ENCODE assay signal across 1 cellular context in the genomic region with DNA sequence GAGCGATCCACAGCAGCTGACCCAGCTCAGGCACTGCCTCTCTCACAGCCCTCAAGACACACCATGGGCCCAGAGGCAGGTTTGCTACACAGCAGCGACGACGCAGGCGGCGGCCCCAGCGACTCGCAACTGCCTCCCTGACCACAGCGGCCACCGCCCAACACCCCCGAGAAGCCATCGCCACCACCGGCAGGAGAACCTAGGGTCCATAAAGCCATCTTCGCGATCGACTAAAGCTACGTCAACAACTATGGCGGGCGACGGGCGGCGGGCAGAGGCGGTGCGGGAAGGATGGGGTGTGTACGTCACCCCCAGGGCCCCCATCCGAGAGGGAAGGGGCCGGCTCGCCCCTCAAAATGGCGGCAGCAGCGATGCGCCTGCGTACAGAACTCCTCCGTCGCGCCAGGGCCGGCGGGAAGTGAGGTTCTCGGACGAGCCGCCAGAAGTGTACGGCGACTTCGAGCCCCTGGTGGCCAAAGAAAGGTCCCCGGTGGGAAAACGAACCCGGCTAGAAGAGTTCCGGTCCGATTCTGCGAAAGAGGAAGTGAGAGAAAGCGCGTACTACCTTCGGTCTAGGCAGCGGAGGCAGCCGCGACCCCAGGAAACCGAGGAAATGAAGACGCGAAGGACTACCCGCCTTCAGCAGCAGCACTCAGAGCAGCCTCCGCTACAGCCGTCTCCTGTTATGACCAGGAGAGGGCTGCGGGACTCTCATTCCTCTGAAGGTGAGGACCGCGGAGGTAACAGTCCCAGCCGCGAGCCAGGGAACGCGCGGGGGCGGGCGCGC.
TF ChIP-seq lines count a peak whose summit lies in the region.

A gene with protein sequence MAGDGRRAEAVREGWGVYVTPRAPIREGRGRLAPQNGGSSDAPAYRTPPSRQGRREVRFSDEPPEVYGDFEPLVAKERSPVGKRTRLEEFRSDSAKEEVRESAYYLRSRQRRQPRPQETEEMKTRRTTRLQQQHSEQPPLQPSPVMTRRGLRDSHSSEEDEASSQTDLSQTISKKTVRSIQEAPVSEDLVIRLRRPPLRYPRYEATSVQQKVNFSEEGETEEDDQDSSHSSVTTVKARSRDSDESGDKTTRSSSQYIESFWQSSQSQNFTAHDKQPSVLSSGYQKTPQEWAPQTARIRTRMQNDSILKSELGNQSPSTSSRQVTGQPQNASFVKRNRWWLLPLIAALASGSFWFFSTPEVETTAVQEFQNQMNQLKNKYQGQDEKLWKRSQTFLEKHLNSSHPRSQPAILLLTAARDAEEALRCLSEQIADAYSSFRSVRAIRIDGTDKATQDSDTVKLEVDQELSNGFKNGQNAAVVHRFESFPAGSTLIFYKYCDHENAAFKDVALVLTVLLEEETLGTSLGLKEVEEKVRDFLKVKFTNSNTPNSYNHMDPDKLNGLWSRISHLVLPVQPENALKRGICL (plus strand): TSS at position 33 of the 787 bp plus-strand sequence. CDS start 218 bp downstream, at position 251.

TF ChIP-seq in HepG2, 621 proteins besides CTCF, POLR2A, EP300 and RAD21 (continued from another document and continues in another):
- TF ChIP-seq, protein P1, sequence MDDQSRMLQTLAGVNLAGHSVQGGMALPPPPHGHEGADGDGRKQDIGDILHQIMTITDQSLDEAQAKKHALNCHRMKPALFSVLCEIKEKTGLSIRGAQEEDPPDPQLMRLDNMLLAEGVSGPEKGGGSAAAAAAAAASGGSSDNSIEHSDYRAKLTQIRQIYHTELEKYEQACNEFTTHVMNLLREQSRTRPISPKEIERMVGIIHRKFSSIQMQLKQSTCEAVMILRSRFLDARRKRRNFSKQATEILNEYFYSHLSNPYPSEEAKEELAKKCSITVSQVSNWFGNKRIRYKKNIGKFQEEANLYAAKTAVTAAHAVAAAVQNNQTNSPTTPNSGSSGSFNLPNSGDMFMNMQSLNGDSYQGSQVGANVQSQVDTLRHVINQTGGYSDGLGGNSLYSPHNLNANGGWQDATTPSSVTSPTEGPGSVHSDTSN (CRISPR knock-in tag; IDR thresholded peaks at IDR 0.05; ENCODE audit: borderline replicate concordance) = no peak; the same call in 1 of the 2 replicates
- TF ChIP-seq RBM22 (optimal IDR thresholded peaks at IDR 0.05; ENCODE audit: low read length) (no peak), ATF7 (IDR thresholded peaks at IDR 0.05) (peak; percentile 52), ATF7 (CRISPR knock-in tag; IDR thresholded peaks at IDR 0.05) (peak; percentile 75), ZNF329 (CRISPR knock-in tag; IDR thresholded peaks at IDR 0.05; ENCODE audit: low read depth) (peak; percentile 12; the same call in 1 of the 2 replicates), ZNF138 (CRISPR knock-in tag; IDR thresholded peaks at IDR 0.05; ENCODE audit: low read depth) (peak; percentile 24), ZMAT3 (CRISPR knock-in tag; conservative IDR thresholded peaks at IDR 0.05) (peak; percentile 92), MXI1 (IDR thresholded peaks at IDR 0.05; ENCODE audit: borderline replicate concordance, low read depth, low read length) (peak; percentile 64; the same call in 1 of the 3 replicates), ZFP37 (CRISPR knock-in tag; IDR thresholded peaks at IDR 0.05; ENCODE audit: borderline replicate concordance) (0 out of 2 replicates have a peak, but pooled peaks have one; percentile 46), ZIK1 (CRISPR knock-in tag; IDR thresholded peaks at IDR 0.05; ENCODE audit: borderline replicate concordance, low read depth) (no peak; the same call in 1 of the 2 replicates), ZNF788 (CRISPR knock-in tag; IDR thresholded peaks at IDR 0.05; ENCODE audit: borderline replicate concordance) (peak; percentile 94), ZNF776 (CRISPR knock-in tag; IDR thresholded peaks at IDR 0.05) (peak; percentile 30; the same call in 1 of the 2 replicates), ZMYM2 (CRISPR knock-in tag; IDR thresholded peaks at IDR 0.05) (peak; percentile 26; the same call in 1 of the 2 replicates), ZBTB7B (CRISPR knock-in tag; IDR thresholded peaks at IDR 0.05) (peak; percentile 94), FOXM1 (CRISPR knock-in tag; IDR thresholded peaks at IDR 0.05) (no peak), MBD4 (IDR thresholded peaks at IDR 0.05; ENCODE audit: borderline replicate concordance, low read length) (no peak), JDP2 (CRISPR knock-in tag; IDR thresholded peaks at IDR 0.05; ENCODE audit: borderline replicate concordance) (no peak; the same call in 1 of the 2 replicates), ATRX (CRISPR knock-in tag; IDR thresholded peaks at IDR 0.05; ENCODE audit: borderline replicate concordance) (no peak), HOXD1 (CRISPR knock-in tag; IDR thresholded peaks at IDR 0.05) (peak; percentile 81; the same call in 1 of the 2 replicates), RFX1 (IDR thresholded peaks at IDR 0.05) (no peak), ZNF563 (CRISPR knock-in tag; IDR thresholded peaks at IDR 0.05) (no peak; the same call in 1 of the 2 replicates), ZNF746 (CRISPR knock-in tag; IDR thresholded peaks at IDR 0.05) (0 out of 2 replicates have a peak, but pooled peaks have one; percentile 50), REL (CRISPR knock-in tag; conservative IDR thresholded peaks at IDR 0.05) (peak; percentile 77), ELF1 (CRISPR knock-in tag; IDR thresholded peaks at IDR 0.05) (peak; percentile 96), ZNF577 (CRISPR knock-in tag; IDR thresholded peaks at IDR 0.05; ENCODE audit: borderline replicate concordance, low read depth) (no peak), SP5 (CRISPR knock-in tag; IDR thresholded peaks at IDR 0.05; ENCODE audit: borderline replicate concordance, low read depth) (peak; percentile 29; the same call in 1 of the 2 replicates), SRF (IDR thresholded peaks at IDR 0.05; ENCODE audit: low read depth, low read length) (peak; percentile 72; the same call in 1 of the 2 replicates), PHF20 (CRISPR knock-in tag; IDR thresholded peaks at IDR 0.05) (peak; percentile 93), ZNF850 (CRISPR knock-in tag; conservative IDR thresholded peaks at IDR 0.05) (peak; percentile 77; the same call in 1 of the 2 replicates)
- TF ChIP-seq, protein P2, sequence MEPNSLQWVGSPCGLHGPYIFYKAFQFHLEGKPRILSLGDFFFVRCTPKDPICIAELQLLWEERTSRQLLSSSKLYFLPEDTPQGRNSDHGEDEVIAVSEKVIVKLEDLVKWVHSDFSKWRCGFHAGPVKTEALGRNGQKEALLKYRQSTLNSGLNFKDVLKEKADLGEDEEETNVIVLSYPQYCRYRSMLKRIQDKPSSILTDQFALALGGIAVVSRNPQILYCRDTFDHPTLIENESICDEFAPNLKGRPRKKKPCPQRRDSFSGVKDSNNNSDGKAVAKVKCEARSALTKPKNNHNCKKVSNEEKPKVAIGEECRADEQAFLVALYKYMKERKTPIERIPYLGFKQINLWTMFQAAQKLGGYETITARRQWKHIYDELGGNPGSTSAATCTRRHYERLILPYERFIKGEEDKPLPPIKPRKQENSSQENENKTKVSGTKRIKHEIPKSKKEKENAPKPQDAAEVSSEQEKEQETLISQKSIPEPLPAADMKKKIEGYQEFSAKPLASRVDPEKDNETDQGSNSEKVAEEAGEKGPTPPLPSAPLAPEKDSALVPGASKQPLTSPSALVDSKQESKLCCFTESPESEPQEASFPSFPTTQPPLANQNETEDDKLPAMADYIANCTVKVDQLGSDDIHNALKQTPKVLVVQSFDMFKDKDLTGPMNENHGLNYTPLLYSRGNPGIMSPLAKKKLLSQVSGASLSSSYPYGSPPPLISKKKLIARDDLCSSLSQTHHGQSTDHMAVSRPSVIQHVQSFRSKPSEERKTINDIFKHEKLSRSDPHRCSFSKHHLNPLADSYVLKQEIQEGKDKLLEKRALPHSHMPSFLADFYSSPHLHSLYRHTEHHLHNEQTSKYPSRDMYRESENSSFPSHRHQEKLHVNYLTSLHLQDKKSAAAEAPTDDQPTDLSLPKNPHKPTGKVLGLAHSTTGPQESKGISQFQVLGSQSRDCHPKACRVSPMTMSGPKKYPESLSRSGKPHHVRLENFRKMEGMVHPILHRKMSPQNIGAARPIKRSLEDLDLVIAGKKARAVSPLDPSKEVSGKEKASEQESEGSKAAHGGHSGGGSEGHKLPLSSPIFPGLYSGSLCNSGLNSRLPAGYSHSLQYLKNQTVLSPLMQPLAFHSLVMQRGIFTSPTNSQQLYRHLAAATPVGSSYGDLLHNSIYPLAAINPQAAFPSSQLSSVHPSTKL (CRISPR knock-in tag; IDR thresholded peaks at IDR 0.05) = peak; percentile 62
- TF ChIP-seq, protein P3, sequence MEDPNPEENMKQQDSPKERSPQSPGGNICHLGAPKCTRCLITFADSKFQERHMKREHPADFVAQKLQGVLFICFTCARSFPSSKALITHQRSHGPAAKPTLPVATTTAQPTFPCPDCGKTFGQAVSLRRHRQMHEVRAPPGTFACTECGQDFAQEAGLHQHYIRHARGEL (CRISPR knock-in tag; IDR thresholded peaks at IDR 0.05) = no peak
- TF ChIP-seq, protein P4, sequence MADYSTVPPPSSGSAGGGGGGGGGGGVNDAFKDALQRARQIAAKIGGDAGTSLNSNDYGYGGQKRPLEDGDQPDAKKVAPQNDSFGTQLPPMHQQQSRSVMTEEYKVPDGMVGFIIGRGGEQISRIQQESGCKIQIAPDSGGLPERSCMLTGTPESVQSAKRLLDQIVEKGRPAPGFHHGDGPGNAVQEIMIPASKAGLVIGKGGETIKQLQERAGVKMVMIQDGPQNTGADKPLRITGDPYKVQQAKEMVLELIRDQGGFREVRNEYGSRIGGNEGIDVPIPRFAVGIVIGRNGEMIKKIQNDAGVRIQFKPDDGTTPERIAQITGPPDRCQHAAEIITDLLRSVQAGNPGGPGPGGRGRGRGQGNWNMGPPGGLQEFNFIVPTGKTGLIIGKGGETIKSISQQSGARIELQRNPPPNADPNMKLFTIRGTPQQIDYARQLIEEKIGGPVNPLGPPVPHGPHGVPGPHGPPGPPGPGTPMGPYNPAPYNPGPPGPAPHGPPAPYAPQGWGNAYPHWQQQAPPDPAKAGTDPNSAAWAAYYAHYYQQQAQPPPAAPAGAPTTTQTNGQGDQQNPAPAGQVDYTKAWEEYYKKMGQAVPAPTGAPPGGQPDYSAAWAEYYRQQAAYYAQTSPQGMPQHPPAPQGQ (CRISPR knock-in tag; IDR thresholded peaks at IDR 0.05; ENCODE audit: borderline replicate concordance) = no peak
- TF ChIP-seq, protein P5, sequence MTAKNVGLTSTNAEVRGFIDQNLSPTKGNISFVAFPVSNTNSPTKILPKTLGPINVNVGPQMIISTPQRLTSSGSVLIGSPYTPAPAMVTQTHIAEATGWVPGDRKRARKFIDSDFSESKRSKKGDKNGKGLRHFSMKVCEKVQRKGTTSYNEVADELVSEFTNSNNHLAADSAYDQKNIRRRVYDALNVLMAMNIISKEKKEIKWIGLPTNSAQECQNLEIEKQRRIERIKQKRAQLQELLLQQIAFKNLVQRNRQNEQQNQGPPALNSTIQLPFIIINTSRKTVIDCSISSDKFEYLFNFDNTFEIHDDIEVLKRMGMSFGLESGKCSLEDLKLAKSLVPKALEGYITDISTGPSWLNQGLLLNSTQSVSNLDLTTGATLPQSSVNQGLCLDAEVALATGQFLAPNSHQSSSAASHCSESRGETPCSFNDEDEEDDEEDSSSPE (CRISPR knock-in tag; IDR thresholded peaks at IDR 0.05) = peak; percentile 67
- TF ChIP-seq, protein P6, sequence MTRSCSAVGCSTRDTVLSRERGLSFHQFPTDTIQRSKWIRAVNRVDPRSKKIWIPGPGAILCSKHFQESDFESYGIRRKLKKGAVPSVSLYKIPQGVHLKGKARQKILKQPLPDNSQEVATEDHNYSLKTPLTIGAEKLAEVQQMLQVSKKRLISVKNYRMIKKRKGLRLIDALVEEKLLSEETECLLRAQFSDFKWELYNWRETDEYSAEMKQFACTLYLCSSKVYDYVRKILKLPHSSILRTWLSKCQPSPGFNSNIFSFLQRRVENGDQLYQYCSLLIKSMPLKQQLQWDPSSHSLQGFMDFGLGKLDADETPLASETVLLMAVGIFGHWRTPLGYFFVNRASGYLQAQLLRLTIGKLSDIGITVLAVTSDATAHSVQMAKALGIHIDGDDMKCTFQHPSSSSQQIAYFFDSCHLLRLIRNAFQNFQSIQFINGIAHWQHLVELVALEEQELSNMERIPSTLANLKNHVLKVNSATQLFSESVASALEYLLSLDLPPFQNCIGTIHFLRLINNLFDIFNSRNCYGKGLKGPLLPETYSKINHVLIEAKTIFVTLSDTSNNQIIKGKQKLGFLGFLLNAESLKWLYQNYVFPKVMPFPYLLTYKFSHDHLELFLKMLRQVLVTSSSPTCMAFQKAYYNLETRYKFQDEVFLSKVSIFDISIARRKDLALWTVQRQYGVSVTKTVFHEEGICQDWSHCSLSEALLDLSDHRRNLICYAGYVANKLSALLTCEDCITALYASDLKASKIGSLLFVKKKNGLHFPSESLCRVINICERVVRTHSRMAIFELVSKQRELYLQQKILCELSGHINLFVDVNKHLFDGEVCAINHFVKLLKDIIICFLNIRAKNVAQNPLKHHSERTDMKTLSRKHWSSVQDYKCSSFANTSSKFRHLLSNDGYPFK (CRISPR knock-in tag; IDR thresholded peaks at IDR 0.05; ENCODE audit: borderline replicate concordance) = peak; percentile 96
- TF ChIP-seq, protein P7, sequence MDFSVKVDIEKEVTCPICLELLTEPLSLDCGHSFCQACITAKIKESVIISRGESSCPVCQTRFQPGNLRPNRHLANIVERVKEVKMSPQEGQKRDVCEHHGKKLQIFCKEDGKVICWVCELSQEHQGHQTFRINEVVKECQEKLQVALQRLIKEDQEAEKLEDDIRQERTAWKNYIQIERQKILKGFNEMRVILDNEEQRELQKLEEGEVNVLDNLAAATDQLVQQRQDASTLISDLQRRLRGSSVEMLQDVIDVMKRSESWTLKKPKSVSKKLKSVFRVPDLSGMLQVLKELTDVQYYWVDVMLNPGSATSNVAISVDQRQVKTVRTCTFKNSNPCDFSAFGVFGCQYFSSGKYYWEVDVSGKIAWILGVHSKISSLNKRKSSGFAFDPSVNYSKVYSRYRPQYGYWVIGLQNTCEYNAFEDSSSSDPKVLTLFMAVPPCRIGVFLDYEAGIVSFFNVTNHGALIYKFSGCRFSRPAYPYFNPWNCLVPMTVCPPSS (IDR thresholded peaks at IDR 0.05) = no peak
- TF ChIP-seq, protein P8, sequence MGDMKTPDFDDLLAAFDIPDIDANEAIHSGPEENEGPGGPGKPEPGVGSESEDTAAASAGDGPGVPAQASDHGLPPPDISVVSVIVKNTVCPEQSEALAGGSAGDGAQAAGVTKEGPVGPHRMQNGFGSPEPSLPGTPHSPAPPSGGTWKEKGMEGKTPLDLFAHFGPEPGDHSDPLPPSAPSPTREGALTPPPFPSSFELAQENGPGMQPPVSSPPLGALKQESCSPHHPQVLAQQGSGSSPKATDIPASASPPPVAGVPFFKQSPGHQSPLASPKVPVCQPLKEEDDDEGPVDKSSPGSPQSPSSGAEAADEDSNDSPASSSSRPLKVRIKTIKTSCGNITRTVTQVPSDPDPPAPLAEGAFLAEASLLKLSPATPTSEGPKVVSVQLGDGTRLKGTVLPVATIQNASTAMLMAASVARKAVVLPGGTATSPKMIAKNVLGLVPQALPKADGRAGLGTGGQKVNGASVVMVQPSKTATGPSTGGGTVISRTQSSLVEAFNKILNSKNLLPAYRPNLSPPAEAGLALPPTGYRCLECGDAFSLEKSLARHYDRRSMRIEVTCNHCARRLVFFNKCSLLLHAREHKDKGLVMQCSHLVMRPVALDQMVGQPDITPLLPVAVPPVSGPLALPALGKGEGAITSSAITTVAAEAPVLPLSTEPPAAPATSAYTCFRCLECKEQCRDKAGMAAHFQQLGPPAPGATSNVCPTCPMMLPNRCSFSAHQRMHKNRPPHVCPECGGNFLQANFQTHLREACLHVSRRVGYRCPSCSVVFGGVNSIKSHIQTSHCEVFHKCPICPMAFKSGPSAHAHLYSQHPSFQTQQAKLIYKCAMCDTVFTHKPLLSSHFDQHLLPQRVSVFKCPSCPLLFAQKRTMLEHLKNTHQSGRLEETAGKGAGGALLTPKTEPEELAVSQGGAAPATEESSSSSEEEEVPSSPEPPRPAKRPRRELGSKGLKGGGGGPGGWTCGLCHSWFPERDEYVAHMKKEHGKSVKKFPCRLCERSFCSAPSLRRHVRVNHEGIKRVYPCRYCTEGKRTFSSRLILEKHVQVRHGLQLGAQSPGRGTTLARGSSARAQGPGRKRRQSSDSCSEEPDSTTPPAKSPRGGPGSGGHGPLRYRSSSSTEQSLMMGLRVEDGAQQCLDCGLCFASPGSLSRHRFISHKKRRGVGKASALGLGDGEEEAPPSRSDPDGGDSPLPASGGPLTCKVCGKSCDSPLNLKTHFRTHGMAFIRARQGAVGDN (CRISPR knock-in tag; IDR thresholded peaks at IDR 0.05) = peak; percentile 96
